9 cellular contexts compared by ENCODE assay signal in genomic region chr7:82594665-82595064, GRCh38.
DNase-seq lines count a peak whose midpoint lies in the region; ATAC-seq and TF ChIP-seq lines count a peak whose summit lies in the region.
"Had no signal": no experiment of that assay in that cellular context is flagged by ENCODE, and none has a peak within 500 bp of the region (broad histone marks: within the 10 kb centered on the region; RNA-seq: fewer than 3 reads in every experiment).

No MANE protein-coding gene starts in this region.

- TF ChIP-seq CTCF in Loucy (conservative IDR thresholded peaks at IDR 0.05; ENCODE audit: low read length) (no peak), psoas muscle (IDR thresholded peaks at IDR 0.05) (no peak), suprapubic skin (IDR thresholded peaks at IDR 0.05) (no peak)

- H3K9ac ChIP-seq in Loucy (ENCODE audit: low read depth, low read length, poor library complexity, severe bottlenecking): no peak overlapping the region

- intact Hi-C loops in psoas muscle (cut with DNase I): no loop called here

- H3K9me2 ChIP-seq in Loucy (replicated peaks; ENCODE audit: low read depth, low read length): no peaks in the 10 kb centered on the region

- no peaks in the 10 kb centered on the region for H3K79me2 ChIP-seq in Loucy (ENCODE audit: insufficient read depth, low read length)

- H3F3A ChIP-seq in Loucy (ENCODE audit: low read depth): peaks cover 8% of the 10 kb centered on the region; the same call in 1 of the 2 replicates

- H3K27me3 ChIP-seq in Loucy (ENCODE audit: insufficient read depth, low read length, poor library complexity, severe bottlenecking): no peaks in the 10 kb centered on the region
- no peaks in the 10 kb centered on the region for H3K27me3 ChIP-seq in ectodermal cell (ENCODE audit: control insufficient read depth, insufficient read depth, low read length, poor library complexity, severe bottlenecking)
- H3K27me3 ChIP-seq in psoas muscle (ENCODE audit: insufficient read depth in 3 of 3, low read length in 2 of 3): no peaks in the 10 kb centered on the region
- no peaks in the 10 kb centered on the region for H3K27me3 ChIP-seq in suprapubic skin

- H4K20me1 ChIP-seq in Loucy (ENCODE audit: insufficient read depth, low read length, poor library complexity, severe bottlenecking): no peaks in the 10 kb centered on the region

- no peaks in the 10 kb centered on the region for H3K9me3 ChIP-seq in Loucy (ENCODE audit: insufficient read depth, low read depth, low read length)
- H3K9me3 ChIP-seq in ectodermal cell (ENCODE audit: control insufficient read depth, low read length): no peaks in the 10 kb centered on the region
- no peaks in the 10 kb centered on the region for H3K9me3 ChIP-seq in psoas muscle
- no peaks in the 10 kb centered on the region for H3K9me3 ChIP-seq in suprapubic skin
- H3K9me3 ChIP-seq: mucosa of descending colon had no signal

- H2AFZ ChIP-seq in Loucy (ENCODE audit: low read length): peak overlapping the region; percentile 63

- no peak overlapping the region for H3K4me3 ChIP-seq in Loucy (ENCODE audit: low read length, poor library complexity, severe bottlenecking)
- H3K4me3 ChIP-seq in ectodermal cell (ENCODE audit: insufficient read depth, low read depth, low read length): no peak overlapping the region
- peak overlapping the region; percentile 42 for H3K4me3 ChIP-seq in psoas muscle
- H3K4me3 ChIP-seq in suprapubic skin: no peak overlapping the region
- H3K4me3 ChIP-seq: mucosa of descending colon had no signal

- ATAC-seq in psoas muscle (peak in 1 of 4 donors; percentile 53), HG02763 (IDR thresholded peaks at IDR 0.05; ENCODE audit: unreplicated experiment) (no peak)
- ATAC-seq: mucosa of descending colon had no signal

- H3K4me1 ChIP-seq in Loucy (ENCODE audit: insufficient read depth, low read length, poor library complexity, severe bottlenecking) (peaks cover 51% of the 10 kb centered on the region), ectodermal cell (ENCODE audit: control insufficient read depth, insufficient read depth, low read length) (peaks cover 10% of the 10 kb centered on the region), psoas muscle (no peaks in the 10 kb centered on the region), suprapubic skin (peaks cover 10% of the 10 kb centered on the region)

- H3K27ac ChIP-seq in ectodermal cell (ENCODE audit: insufficient read depth, low read depth, low read length, poor library complexity, severe bottlenecking): peak overlapping the region; percentile 81
- no peak overlapping the region for H3K27ac ChIP-seq in psoas muscle
- no peak overlapping the region for H3K27ac ChIP-seq in suprapubic skin

- H3K36me3 ChIP-seq in Loucy (ENCODE audit: insufficient read depth, low read length) (no peaks in the 10 kb centered on the region), ectodermal cell (ENCODE audit: control insufficient read depth, insufficient read depth, low read length) (no peaks in the 10 kb centered on the region), psoas muscle (ENCODE audit: insufficient read depth in 1 of 2, low read depth in 1 of 2) (no peaks in the 10 kb centered on the region), suprapubic skin (no peaks in the 10 kb centered on the region)

- DNase-seq in NCI-H2227 (lab: John Stamatoyannopoulos, UW; ENCODE audit: unreplicated experiment): peak; percentile 56
- no peak for DNase-seq in psoas muscle
- DNase-seq in dedifferentiated amniotic fluid mesenchymal stem cell (ENCODE audit: extremely low spot score): no peak
- DNase-seq in NCI-H526 (lab: John Stamatoyannopoulos, UW): no peak
- DNase-seq in suprapubic skin (ENCODE audit: low spot score in 2 of 2): no peak
- DNase-seq: mucosa of descending colon had no signal

- peak overlapping the region; percentile 60 for H3K4me2 ChIP-seq in Loucy (ENCODE audit: low read depth, low read length, poor library complexity, severe bottlenecking)

- no peak for TF ChIP-seq POLR2A in suprapubic skin (IDR thresholded peaks at IDR 0.05)

- no peak for TF ChIP-seq EP300 in suprapubic skin (IDR thresholded peaks at IDR 0.05)

- WGBS in ectodermal cell, 2 experiments: 0 to 1% methylated on average over 5 of the region's 6 CpGs
- 37 to 47% (median 40%) methylated on average over 6 of the region's 6 CpGs for WGBS in psoas muscle, 3 donors
- WGBS in suprapubic skin: 30% methylated on average over 6 of the region's 6 CpGs
